In genomic region chr5:87541033-87541432, GRCh38 we compare ENCODE assay signal across 8 cellular contexts.
DNase-seq lines count a peak whose midpoint lies in the region; ATAC-seq, FAIRE-seq and TF ChIP-seq lines count a peak whose summit lies in the region.

No MANE protein-coding gene starts in this region.

- no peaks in the 10 kb centered on the region for H3K36me3 ChIP-seq in MG63
- no peaks in the 10 kb centered on the region for H3K36me3 ChIP-seq in astrocyte (ENCODE audit: insufficient read depth, low read length)
- H3K36me3 ChIP-seq in vagina, result no peaks in the 10 kb centered on the region

- intact Hi-C loops in vagina (cut with DNase I), result no loop called here

- no peaks in the 10 kb centered on the region for H3K79me2 ChIP-seq in astrocyte (ENCODE audit: insufficient read depth, low read length)

- no peaks in the 10 kb centered on the region for H3K4me1 Mint-ChIP-seq in astrocyte (ENCODE audit: low read depth, unreplicated experiment)

- no peak for FAIRE-seq in astrocyte (lab: Jason Lieb, UNC)

- H3K27ac Mint-ChIP-seq in astrocyte (ENCODE audit: unreplicated experiment), result no peak overlapping the region

- peak; percentile 36 for DNase-seq in AG20443 (ENCODE audit: low spot score)
- DNase-seq in MG63, result peak; percentile 86
- DNase-seq in astrocyte (ENCODE audit: low read depth), result peak; percentile 87
- DNase-seq in iris pigment epithelial cell (ENCODE audit: low read depth), result peak; percentile 77
- DNase-seq in vagina (ENCODE audit: extremely low spot score in 2 of 2), result no peak
- no peak for DNase-seq in NCI-H1436 (lab: John Stamatoyannopoulos, UW)
- no peak for DNase-seq in UCSD-AML1 (lab: John Stamatoyannopoulos, UW; ENCODE audit: unreplicated experiment)

- peak overlapping the region; percentile 39 for H3K4me2 ChIP-seq in astrocyte (ENCODE audit: low read length)

- no peaks in the 10 kb centered on the region for H3K36me3 Mint-ChIP-seq in astrocyte (ENCODE audit: low read depth, unreplicated experiment)

- H3K9ac ChIP-seq in astrocyte (ENCODE audit: low read length), result no peak overlapping the region

- H3K9me3 ChIP-seq in MG63 (no peaks in the 10 kb centered on the region), astrocyte (ENCODE audit: insufficient read depth, low read depth, low read length) (no peaks in the 10 kb centered on the region), vagina (no peaks in the 10 kb centered on the region)

- H3K27ac ChIP-seq in astrocyte (ENCODE audit: low read depth, low read length) (no peak overlapping the region), vagina (no peak overlapping the region)

- no peak overlapping the region for H3K4me3 Mint-ChIP-seq in astrocyte (ENCODE audit: unreplicated experiment)

- H3K4me1 ChIP-seq in astrocyte (ENCODE audit: insufficient read depth, low read length) (no peaks in the 10 kb centered on the region), vagina (no peaks in the 10 kb centered on the region)

- no peak for ATAC-seq in HG03097 (IDR thresholded peaks at IDR 0.05; ENCODE audit: low FRiP score, unreplicated experiment)

- H3K27me3 Mint-ChIP-seq in astrocyte (ENCODE audit: low read depth, unreplicated experiment), result no peaks in the 10 kb centered on the region

- H3K9me3 Mint-ChIP-seq in astrocyte (ENCODE audit: unreplicated experiment), result no peaks in the 10 kb centered on the region

- H3K4me3 ChIP-seq in MG63, result no peak overlapping the region
- H3K4me3 ChIP-seq in astrocyte (ENCODE audit: insufficient read depth, low read depth, low read length), result no peak overlapping the region
- H3K4me3 ChIP-seq in vagina, result no peak overlapping the region

- H2AFZ ChIP-seq in astrocyte (ENCODE audit: low read depth, low read length), result no peak overlapping the region

- no peaks in the 10 kb centered on the region for H4K20me1 ChIP-seq in astrocyte (ENCODE audit: insufficient read depth, low read length)

- no peak for TF ChIP-seq POLR2A in vagina (IDR thresholded peaks at IDR 0.05)

- H3K27me3 ChIP-seq in MG63 (peaks cover 8% of the 10 kb centered on the region; the same call in 1 of the 2 replicates), astrocyte (ENCODE audit: insufficient read depth, low read length) (no peaks in the 10 kb centered on the region), vagina (no peaks in the 10 kb centered on the region)

- TF ChIP-seq CTCF in astrocyte (IDR thresholded peaks at IDR 0.05; ENCODE audit: insufficient read depth, low read depth, low read length) (no peak), vagina (IDR thresholded peaks at IDR 0.05) (no peak)

Comparison
In these comparisons a context has a peak if more than half of its experiments do, and no peak if none do; other contexts are left out.
1. DNase-seq: peak in AG20443 (single experiment), MG63 (single experiment), astrocyte (single experiment) and iris pigment epithelial cell (single experiment); none in vagina (0 of 2), NCI-H1436 (single experiment) and UCSD-AML1 (single experiment).